In the genomic region with DNA sequence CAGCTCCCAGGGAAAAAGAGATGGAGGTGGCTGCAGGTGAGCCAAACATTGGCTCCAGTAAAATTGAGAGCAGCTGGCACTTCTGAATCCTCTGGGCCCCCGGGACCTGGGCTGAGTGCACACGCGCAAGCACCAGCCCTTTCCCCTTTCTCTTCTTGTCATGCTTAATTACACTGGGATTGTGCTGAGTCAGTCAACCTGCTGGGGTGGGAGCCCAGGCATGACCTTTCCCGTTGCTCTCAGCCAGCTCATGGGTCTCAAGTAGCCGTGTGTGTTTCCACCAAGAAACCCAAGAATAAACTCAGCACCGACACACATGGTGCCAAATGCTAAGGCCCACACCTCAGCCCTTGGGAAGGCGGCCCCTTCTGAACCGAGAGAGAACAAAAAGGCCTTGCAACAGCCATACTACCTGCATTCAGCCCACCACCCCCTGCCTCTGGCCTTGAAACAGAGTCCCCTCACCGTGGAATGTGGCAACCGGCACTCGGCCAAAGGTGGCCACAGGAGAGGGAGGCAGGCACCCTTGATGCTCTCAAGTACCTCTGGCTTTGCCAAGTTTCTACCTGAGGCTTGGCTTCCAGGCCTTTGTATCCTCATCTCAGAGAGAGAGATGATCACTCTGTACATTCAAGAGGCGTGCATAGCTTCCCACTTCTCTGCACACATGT, we compare ENCODE assay signal across 25 cellular contexts. TPM values are rescaled to one million over a fixed set of nuclear protein-coding genes. Genes with fewer than 3 reads are reported as not detected.
A peak's percentile ranks its signal among the peaks of the same experiment; 100 is the strongest.
DNase-seq lines count a peak whose midpoint lies in the region; ATAC-seq, FAIRE-seq and TF ChIP-seq lines count a peak whose summit lies in the region.
"Had no signal": no experiment of that assay in that cellular context is flagged by ENCODE, and none has a peak within 500 bp of the region (broad histone marks: within the 10 kb centered on the region; RNA-seq: fewer than 3 reads in every experiment).

No MANE protein-coding gene starts in this region.

- H3K27ac ChIP-seq in K562 (ENCODE audit: extremely low read depth, low read depth, low read length) = no peak overlapping the region
- H3K27ac ChIP-seq: body of pancreas, left lung, tibial nerve had no signal

- no peak overlapping the region for H3K4me2 ChIP-seq in K562 (ENCODE audit: insufficient read depth, low read length)

- H3K27me3 ChIP-seq in K562 (ENCODE audit: control insufficient read depth in 2 of 2, insufficient read depth in 2 of 2, low read length in 2 of 2) = no peaks in the 10 kb centered on the region; a peak in 1 of 5 replicates
- H3K27me3 ChIP-seq: body of pancreas, left lung, MG63, tibial nerve had no signal

- H3K9ac ChIP-seq in K562 (ENCODE audit: insufficient read depth in 1 of 2, low read depth in 2 of 2, low read length in 2 of 2) = no peak overlapping the region

- ATAC-seq in K562 = no peak
- ATAC-seq in GM18858 (IDR thresholded peaks at IDR 0.05; ENCODE audit: unreplicated experiment) = no peak
- no peak for ATAC-seq in GM18520 (IDR thresholded peaks at IDR 0.05; ENCODE audit: unreplicated experiment)
- ATAC-seq: activated CD8-positive, alpha-beta memory T cell treated with anti-CD3 and anti-CD28 coated beads, Interleukin-2, amount 10 ng/mL, durations not matched to agents 7 days and 5 days; body of pancreas; left lung; naive thymus-derived CD8-positive, alpha-beta T cell had no signal

- no peak overlapping the region for H3K4me3 ChIP-seq in K562
- H3K4me3 ChIP-seq: body of pancreas, left lung, MG63, tibial nerve had no signal

- TF ChIP-seq RAD21 in K562 (CRISPR knock-in tag; conservative IDR thresholded peaks at IDR 0.05 in 1 of 2, IDR thresholded peaks at IDR 0.05 in 1 of 2) = no peak

- no TSS peak for BruUV-seq in K562 (replicated peaks; lab: Mats Ljungman, UMichigan)

- H2AFZ ChIP-seq in K562 (ENCODE audit: low read depth, low read length) = no peak overlapping the region

- 0% methylated on average over 12 of the region's 12 CpGs for WGBS in K562 (ENCODE audit: insufficient coverage, low coverage, missing lambda C conversion rate)

- H3K9me3 ChIP-seq in K562 (replicated peaks; ENCODE audit: control insufficient read depth, insufficient read depth, low read depth, low read length) = no peaks in the 10 kb centered on the region
- H3K9me3 ChIP-seq: body of pancreas, left lung, MG63, tibial nerve had no signal

- H3K36me3 ChIP-seq in K562 (ENCODE audit: control insufficient read depth, insufficient read depth, low read length) = no peaks in the 10 kb centered on the region
- H3K36me3 ChIP-seq: left lung, MG63, tibial nerve had no signal

- no peak for FAIRE-seq in K562 (lab: Jason Lieb, UNC)
- FAIRE-seq: small intestine, TTC549 had no signal

- in situ Hi-C loops in K562 (cut with MboI) = no loop called here

- POLR2A ChIA-PET in K562 (lab: Yijun Ruan, JAX) = no interaction called here

- no peak for TF ChIP-seq CTCF in K562 (IDR thresholded peaks at IDR 0.05 in 2 of 3, conservative IDR thresholded peaks at IDR 0.05 in 1 of 3; ENCODE audit: insufficient read depth in 2 of 3, low read depth in 1 of 3, low read length in 3 of 3)

- CTCF ChIA-PET in K562 (lab: Yijun Ruan, JAX; ENCODE audit: low intra/inter-chr PET ratio) = no interaction called here

- H3K79me2 ChIP-seq in K562 (ENCODE audit: control insufficient read depth, insufficient read depth, low read length) = no peaks in the 10 kb centered on the region

- no peak for TF ChIP-seq EP300 in K562 (IDR thresholded peaks at IDR 0.05; ENCODE audit: low read length)

- DNase-seq in DMS79 (lab: John Stamatoyannopoulos, UW) (peak; percentile 96), NCI-H2029 (lab: John Stamatoyannopoulos, UW) (peak; percentile 20), K562 (ENCODE audit: extremely low read depth in 1 of 4, low spot score in 3 of 4) (no peak), renal cortical epithelial cell (ENCODE audit: low read depth) (peak; percentile 69), NCI-H146 (lab: John Stamatoyannopoulos, UW) (no peak)
- DNase-seq: activated CD8-positive, alpha-beta memory T cell treated with anti-CD3 and anti-CD28 coated beads, Interleukin-2, amount 10 ng/mL, durations not matched to agents 7 days and 5 days; activated naive CD8-positive, alpha-beta T cell treated with anti-CD3 and anti-CD28 coated beads, Interleukin-2, amount 10 ng/mL, durations not matched to agents 7 days and 5 days; body of pancreas; endodermal cell; HFFc6; left lung; MG63; naive thymus-derived CD8-positive, alpha-beta T cell; NCI-H1930; NCI-H526; SHP77 treated with DMSO at 0.1 percent for 48 hours; small intestine; stimulated activated CD4-positive, alpha-beta T cell treated with anti-CD3 and anti-CD28 coated beads, Interleukin-2, amount 100 ng/mL, for 48 hours; stimulated activated naive CD4-positive, alpha-beta T cell treated with Interleukin-2 at 50 U/mL for 16 hours had no signal

- no peak for TF ChIP-seq POLR2A in K562 (conservative IDR thresholded peaks at IDR 0.05)

- H4K20me1 ChIP-seq in K562 (replicated peaks; ENCODE audit: control insufficient read depth, insufficient read depth, low read length) = no peaks in the 10 kb centered on the region

- no peaks in the 10 kb centered on the region for H3K4me1 ChIP-seq in K562 (replicated peaks in 1 of 2; ENCODE audit: control insufficient read depth in 2 of 2, insufficient read depth in 2 of 2, low read length in 2 of 2)
- H3K4me1 ChIP-seq: body of pancreas, left lung, tibial nerve had no signal

- intact Hi-C loops in K562 (cut with micrococcal nuclease) = no loop called here

- H3K9me1 ChIP-seq in K562 (ENCODE audit: control insufficient read depth, insufficient read depth, low read length) = no peaks in the 10 kb centered on the region

TF ChIP-seq in K562, 482 proteins besides CTCF, POLR2A, EP300 and RAD21:
- TF ChIP-seq ZNF316 (IDR thresholded peaks at IDR 0.05) = peak; percentile 60
- TF ChIP-seq ZNF184 (CRISPR knock-in tag; IDR thresholded peaks at IDR 0.05) = no peak
- no peak for TF ChIP-seq KAT2B (IDR thresholded peaks at IDR 0.05; ENCODE audit: low read depth, low read length)
- no peak for TF ChIP-seq ZNF24 (IDR thresholded peaks at IDR 0.05)
- 0 out of 2 replicates have a peak, but pooled peaks have one; percentile 11 for TF ChIP-seq NFE2 (IDR thresholded peaks at IDR 0.05; ENCODE audit: low read depth)

RNA-seq across cellular contexts. Expression of gene SLIT3, which starts 28.1 kb away (rescaled TPM):
- not detected in 2 replicates for total RNA-seq in K562 (2011; cell fraction: chromatin; rRNA removed; ENCODE audit: low replicate concordance)
- not detected in 2 replicates for total RNA-seq in K562 (2011; cell fraction: nucleolus; rRNA removed)
- not detected in 2 replicates for total RNA-seq in K562 (2011; cell fraction: nucleoplasm; rRNA removed)
- not detected in 2 replicates for total RNA-seq in K562 (2014; rRNA removed)
- total RNA-seq in K562 (2014; rRNA removed; fragmentation: Illumina TruSeq; extraction: Trizol) = not detected in 2 replicates
- total RNA-seq in K562 (2015; rRNA removed; fragmentation: Illumina TruSeq; extraction: Trizol) = not detected in 2 replicates
- 0.04 and 0.13 TPM in 2 replicates for total RNA-seq in K562 (2021)
- 0.01 TPM in 2 replicates for polyA plus RNA-seq in K562 (2011; rRNA removed)
- polyA plus RNA-seq in K562 (2011; cell fraction: cytosol; rRNA removed) = 0.03 TPM in 1 of 2 replicates, not detected in the other
- polyA plus RNA-seq in K562 (2011; cell fraction: nucleus; rRNA removed) = 0.03 TPM in 1 of 2 replicates, not detected in the other
- polyA plus RNA-seq in K562 (2012) = 0.19 TPM in 1 of 2 replicates, not detected in the other
- polyA plus RNA-seq in K562 (2014; fragmentation: Illumina TruSeq; extraction: Trizol) = not detected in 2 replicates
- not detected for polyA plus RNA-seq in K562 (2014; fragmentation: Nextera tagmentation; extraction: Ambion mirVana)
- polyA plus RNA-seq in K562 (2014; rRNA removed) = not detected in 2 replicates
- polyA minus RNA-seq in K562 (2011; rRNA and poly(A)+ RNA removed) = not detected in 2 replicates
- not detected in 2 replicates for polyA minus RNA-seq in K562 (2011; cell fraction: cytosol; rRNA and poly(A)+ RNA removed)
- not detected in 2 replicates for polyA minus RNA-seq in K562 (2011; cell fraction: nucleus; rRNA and poly(A)+ RNA removed)
- total RNA-seq in renal cortical epithelial cell = 0.69 and 3.3 TPM in 2 replicates
- total RNA-seq: activated naive CD8-positive, alpha-beta T cell treated with anti-CD3 and anti-CD28 coated beads, Interleukin-2, amount 10 ng/mL, durations not matched to agents 7 days and 5 days; naive thymus-derived CD8-positive, alpha-beta T cell; OCI-LY7 had no signal
- polyA plus RNA-seq: IgD-negative memory B cell; naive thymus-derived CD8-positive, alpha-beta T cell had no signal

Comparison
In these comparisons a context has a peak if more than half of its experiments do, and no peak if none do; other contexts are left out.
1. DNase-seq: peak in DMS79 (single experiment), NCI-H2029 (single experiment) and renal cortical epithelial cell (single experiment); none in K562 (0 of 4) and NCI-H146 (single experiment).